ENCODE assay signal across 9 cellular contexts in genomic region chr17:32551186-32551955, GRCh38.
A peak's percentile ranks its signal among the peaks of the same experiment; 100 is the strongest.
DNase-seq lines count a peak whose midpoint lies in the region; ATAC-seq lines count a peak whose summit lies in the region.
"Had no signal": no experiment of that assay in that cellular context is flagged by ENCODE, and none has a peak within 500 bp of the region (broad histone marks: within the 10 kb centered on the region; RNA-seq: fewer than 3 reads in every experiment).

No MANE protein-coding gene starts in this region.

- H3K36me3 Mint-ChIP-seq in central memory CD8-positive, alpha-beta T cell (ENCODE audit: insufficient read depth) = peaks cover 3% of the 10 kb centered on the region

- no peaks in the 10 kb centered on the region for H3K9me3 Mint-ChIP-seq in central memory CD8-positive, alpha-beta T cell

- no peak overlapping the region for H3K4me3 Mint-ChIP-seq in central memory CD8-positive, alpha-beta T cell

- H3K27me3 Mint-ChIP-seq in central memory CD8-positive, alpha-beta T cell = no peaks in the 10 kb centered on the region

- intact Hi-C loops in head of caudate nucleus (cut with DNase I) = no loop called here

- peak overlapping the region; percentile 89 for H3K27ac Mint-ChIP-seq in central memory CD8-positive, alpha-beta T cell (ENCODE audit: low read depth)

- peaks cover 38% of the 10 kb centered on the region for H3K4me1 Mint-ChIP-seq in central memory CD8-positive, alpha-beta T cell

- ATAC-seq in central memory CD8-positive, alpha-beta T cell (replicated peaks; ENCODE audit: extremely low read depth, poor library complexity, severe bottlenecking) = peak; percentile 65
- ATAC-seq: lower lobe of right lung had no signal

- peak; percentile 31 for DNase-seq in stimulated activated CD4-positive, alpha-beta T cell treated with anti-CD3 and anti-CD28 coated beads, Interleukin-15, amount 100 ng/mL, for 24 hours
- DNase-seq in stimulated activated CD4-positive, alpha-beta T cell treated with anti-CD3 and anti-CD28 coated beads, Interleukin-2, amount 100 ng/mL, for 48 hours = no peak
- DNase-seq in M059J (ENCODE audit: low read depth) = peak; percentile 73
- no peak for DNase-seq in central memory CD8-positive, alpha-beta T cell (ENCODE audit: low spot score in 2 of 2)
- DNase-seq in T1000 (lab: John Stamatoyannopoulos, UW) = no peak
- DNase-seq in head of caudate nucleus = no peak
- DNase-seq in activated effector memory CD4-positive, alpha-beta T cell treated with Interleukin-2 at 50 U/mL for 16 hours = no peak
- no peak for DNase-seq in effector CD4-positive, alpha-beta T cell
- DNase-seq: lower lobe of right lung had no signal

Comparison
In these comparisons a context has a peak if more than half of its experiments do, and no peak if none do; other contexts are left out.
1. DNase-seq: peak in stimulated activated CD4-positive, alpha-beta T cell treated with anti-CD3 and anti-CD28 coated beads, Interleukin-15, amount 100 ng/mL, for 24 hours (single experiment) and M059J (single experiment); none in stimulated activated CD4-positive, alpha-beta T cell treated with anti-CD3 and anti-CD28 coated beads, Interleukin-2, amount 100 ng/mL, for 48 hours (0 of 2), central memory CD8-positive, alpha-beta T cell (0 of 2), T1000 (single experiment), head of caudate nucleus (0 of 42), activated effector memory CD4-positive, alpha-beta T cell treated with Interleukin-2 at 50 U/mL for 16 hours (single experiment) and effector CD4-positive, alpha-beta T cell (single experiment).